Comparison of ENCODE assay signal across 7 cellular contexts in the genomic region with DNA sequence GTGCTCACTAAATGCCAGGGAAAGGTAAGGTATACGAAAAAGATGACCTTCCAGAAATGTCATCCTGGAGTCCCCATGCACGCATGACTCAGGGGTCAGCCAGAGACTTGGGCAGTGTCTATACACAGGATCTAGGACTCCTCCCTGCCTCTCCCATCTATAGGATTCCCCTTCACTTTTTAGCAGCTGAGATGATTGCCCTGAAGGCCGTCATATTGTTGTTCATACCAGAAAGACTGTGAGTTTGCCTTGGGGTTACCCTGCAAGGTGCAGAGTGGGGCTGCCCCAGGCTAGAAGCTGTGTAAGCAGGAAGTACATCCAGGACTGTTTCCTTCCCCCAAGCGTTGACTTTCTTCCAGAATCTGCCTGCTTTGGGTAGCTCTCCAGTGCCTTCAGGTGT.
"Had no signal": no experiment of that assay in that cellular context is flagged by ENCODE, and none has a peak within 500 bp of the region (broad histone marks: within the 10 kb centered on the region; RNA-seq: fewer than 3 reads in every experiment).

No MANE protein-coding gene starts in this region.

- H3K36me3 ChIP-seq: HAP-1 had no signal

- DNase-seq: GM23248, GOT3, H7, IMR-90 had no signal

- H3K27ac ChIP-seq: GM23248 had no signal

- ATAC-seq: HCT116, K562 had no signal

- H3K4me1 ChIP-seq: HAP-1 had no signal

- H3K9me3 ChIP-seq: HAP-1 had no signal

- H3K4me3 ChIP-seq: GM23248, HAP-1, K562 had no signal
